ENCODE assay signal across 7 cellular contexts in the genomic region with DNA sequence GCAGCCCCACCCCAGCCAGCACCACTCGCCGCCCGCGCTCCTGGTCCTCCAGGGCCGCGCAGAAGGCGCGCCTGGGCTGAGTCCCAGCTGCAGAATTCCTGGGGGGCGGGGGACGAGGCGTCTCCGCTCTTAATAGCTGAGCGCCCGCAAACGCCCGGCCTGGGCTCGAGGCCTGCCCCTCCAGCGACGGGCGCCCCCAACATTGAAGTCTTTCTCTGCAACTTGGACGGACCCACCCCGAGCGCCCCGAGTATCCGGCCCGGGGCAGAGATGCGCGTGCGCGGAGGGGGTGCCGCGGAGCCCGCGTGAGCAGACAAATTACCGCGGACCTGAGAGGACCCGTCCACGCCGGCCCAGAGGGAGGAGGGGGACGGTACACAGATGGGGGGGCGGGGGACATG. TPM values are rescaled to one million over a fixed set of nuclear protein-coding genes. Genes with fewer than 3 reads are reported as not detected.
DNase-seq lines count a peak whose midpoint lies in the region; ATAC-seq and TF ChIP-seq lines count a peak whose summit lies in the region.

No MANE protein-coding gene starts in this region.

- peak; percentile 60 for DNase-seq in HT-29 (ENCODE audit: low spot score)
- DNase-seq in activated T-cell treated with anti-CD3 and anti-CD28 coated beads, Interleukin-2, amount 50 U/mL, for 1 hour, result peak; percentile 55
- DNase-seq in retina, result peak; percentile 77
- DNase-seq in posterior vena cava (ENCODE audit: low spot score), result no peak
- DNase-seq in MV-4-11 (lab: John Stamatoyannopoulos, UW), result no peak

- intact Hi-C loops in posterior vena cava (cut with DNase I), result no loop called here

- peak in 1 of 4 experiments; percentile 6 for TF ChIP-seq CTCF in gastroesophageal sphincter (IDR thresholded peaks at IDR 0.05)

- H3K27ac ChIP-seq in gastroesophageal sphincter, result peak overlapping the region in 3 of 4 donors; percentile 61 to 73 (median 73)

- no peaks in the 10 kb centered on the region for H3K36me3 ChIP-seq in gastroesophageal sphincter

- TF ChIP-seq POLR2A in gastroesophageal sphincter (IDR thresholded peaks at IDR 0.05), result no peak

- H3K4me1 ChIP-seq in gastroesophageal sphincter, result peaks cover 0 to 23% (median 11%) of the 10 kb centered on the region in 3 donors

- H3K9me3 ChIP-seq in gastroesophageal sphincter, result no peaks in the 10 kb centered on the region

- TF ChIP-seq EP300 in gastroesophageal sphincter (IDR thresholded peaks at IDR 0.05), result no peak

- ATAC-seq in gastroesophageal sphincter (peak; percentile 75), GM21576 (IDR thresholded peaks at IDR 0.05; ENCODE audit: unreplicated experiment) (no peak)

- WGBS in gastroesophageal sphincter (ENCODE audit: low coverage in 1 of 2), 2 donors, result no CpG with 5 or more reads among the region's 41 CpGs

- H3K27me3 ChIP-seq in gastroesophageal sphincter, result peaks cover 2% of the 10 kb centered on the region

- H3K4me3 ChIP-seq in gastroesophageal sphincter, result peak overlapping the region; percentile 38 to 61

RNA-seq across cellular contexts. Expression of gene SYT7, which starts 6.7 kb away (rescaled TPM):
- 13.2 and 14.8 TPM in 2 replicates for total RNA-seq in HT-29 (2014; rRNA removed; shearing (Covaris generic))
- 1 to 10 TPM; 1.8 to 3.7 (median 3.1) TPM for total RNA-seq in gastroesophageal sphincter
- total RNA-seq in posterior vena cava, result under 1 TPM; 0.71 to 0.93 TPM

Comparison
In these comparisons a context has a peak if more than half of its experiments do, and no peak if none do; other contexts are left out.
1. DNase-seq: peak in HT-29 (single experiment), activated T-cell treated with anti-CD3 and anti-CD28 coated beads, Interleukin-2, amount 50 U/mL, for 1 hour (single experiment) and retina (single experiment); none in posterior vena cava (single experiment) and MV-4-11 (single experiment).